In genomic region chr10:88157981-88158465, GRCh38 we compare ENCODE assay signal across 9 cellular contexts.
A peak's percentile ranks its signal among the peaks of the same experiment; 100 is the strongest.
DNase-seq lines count a peak whose midpoint lies in the region; ATAC-seq, FAIRE-seq and TF ChIP-seq lines count a peak whose summit lies in the region.
"Had no signal": no experiment of that assay in that cellular context is flagged by ENCODE, and none has a peak within 500 bp of the region (broad histone marks: within the 10 kb centered on the region; RNA-seq: fewer than 3 reads in every experiment).

No MANE protein-coding gene starts in this region.

- H3K36me3 ChIP-seq in K562 (ENCODE audit: control insufficient read depth, insufficient read depth, low read length) = no peaks in the 10 kb centered on the region
- H3K36me3 ChIP-seq in transverse colon = no peaks in the 10 kb centered on the region

- FAIRE-seq in K562 (lab: Jason Lieb, UNC) = no peak

- H3K27ac Mint-ChIP-seq in stimulated activated memory B cell treated with anti-CD40 and anti-IgM and Interleukin-4, amounts not matched to agents 10 μg/mL and 1 μg/mL and 100 μg/mL, for 72 hours = no peak overlapping the region
- H3K27ac Mint-ChIP-seq: activated T-cell treated with anti-CD3 and anti-CD28 coated beads, Interleukin-2, amount 50 U/mL, for 72 hours had no signal

- TF ChIP-seq CTCF in K562 (IDR thresholded peaks at IDR 0.05 in 2 of 3, conservative IDR thresholded peaks at IDR 0.05 in 1 of 3; ENCODE audit: insufficient read depth in 2 of 3, low read depth in 1 of 3, low read length in 3 of 3) (no peak), transverse colon (IDR thresholded peaks at IDR 0.05) (no peak)

- no peaks in the 10 kb centered on the region for H3K27me3 ChIP-seq in K562 (ENCODE audit: control insufficient read depth in 2 of 2, insufficient read depth in 2 of 2, low read length in 2 of 2)
- H3K27me3 ChIP-seq in transverse colon = no peaks in the 10 kb centered on the region

- H3K27me3 Mint-ChIP-seq in activated T-cell treated with anti-CD3 and anti-CD28 coated beads, Interleukin-2, amount 50 U/mL, for 4 hours (ENCODE audit: low read depth) = no peaks in the 10 kb centered on the region
- H3K27me3 Mint-ChIP-seq in stimulated activated memory B cell treated with anti-CD40 and anti-IgM and Interleukin-4, amounts not matched to agents 10 μg/mL and 1 μg/mL and 100 μg/mL, for 72 hours = no peaks in the 10 kb centered on the region

- H3K9me3 Mint-ChIP-seq in activated T-cell treated with anti-CD3 and anti-CD28 coated beads, Interleukin-2, amount 50 U/mL, for 4 hours = no peaks in the 10 kb centered on the region
- H3K9me3 Mint-ChIP-seq in stimulated activated memory B cell treated with anti-CD40 and anti-IgM and Interleukin-4, amounts not matched to agents 10 μg/mL and 1 μg/mL and 100 μg/mL, for 72 hours = peaks cover 3% of the 10 kb centered on the region

- H3K4me3 ChIP-seq in K562 (no peak overlapping the region), transverse colon (no peak overlapping the region)

- WGBS in K562 (ENCODE audit: insufficient coverage, low coverage, missing lambda C conversion rate) = 0% methylated on average over 1 of the region's 2 CpGs
- 35 to 50% methylated on average over 2 of the region's 2 CpGs for WGBS in transverse colon (ENCODE audit: low coverage in 1 of 2), 2 donors

- TF ChIP-seq EP300 in K562 (IDR thresholded peaks at IDR 0.05; ENCODE audit: low read length) = no peak
- no peak for TF ChIP-seq EP300 in transverse colon (IDR thresholded peaks at IDR 0.05; ENCODE audit: low read depth)

- no peak for ATAC-seq in K562
- no peak for ATAC-seq in activated T-cell treated with anti-CD3 and anti-CD28 coated beads, Interleukin-2, amount 50 U/mL, for 4 hours
- ATAC-seq in stimulated activated memory B cell treated with anti-CD40 and anti-IgM and Interleukin-4, amounts not matched to agents 10 μg/mL and 1 μg/mL and 100 μg/mL, for 72 hours = no peak
- ATAC-seq: activated T-cell treated with anti-CD3 and anti-CD28 coated beads, Interleukin-2, amount 50 U/mL, for 72 hours had no signal

- no TSS peak for BruUV-seq in K562 (replicated peaks; lab: Mats Ljungman, UMichigan)

- H3K4me1 Mint-ChIP-seq in activated T-cell treated with anti-CD3 and anti-CD28 coated beads, Interleukin-2, amount 50 U/mL, for 4 hours (ENCODE audit: low read depth) = peaks cover 8% of the 10 kb centered on the region
- H3K4me1 Mint-ChIP-seq in stimulated activated memory B cell treated with anti-CD40 and anti-IgM and Interleukin-4, amounts not matched to agents 10 μg/mL and 1 μg/mL and 100 μg/mL, for 72 hours = peaks cover 21% of the 10 kb centered on the region

- H3K9me3 ChIP-seq in K562 (replicated peaks; ENCODE audit: control insufficient read depth, insufficient read depth, low read depth, low read length) (no peaks in the 10 kb centered on the region), transverse colon (no peaks in the 10 kb centered on the region)

- POLR2A ChIA-PET in K562 (lab: Yijun Ruan, JAX) = no interaction called here

- no peak for TF ChIP-seq POLR2A in K562 (conservative IDR thresholded peaks at IDR 0.05)
- TF ChIP-seq POLR2A in transverse colon (IDR thresholded peaks at IDR 0.05) = no peak

- in situ Hi-C loops in KBM-7 (cut with MboI; ENCODE audit: low pct_unique_long_range_greater_than_20kb, low sequenced_read_pairs) (no loop called here), K562 (cut with MboI) (no loop called here), transverse colon (cut with MboI; ENCODE audit: low pct_ligation_motif_present in 1 of 4, low pct_unique_long_range_greater_than_20kb in 1 of 4, low sequenced_read_pairs in 3 of 4) (no loop called here)

- no peaks in the 10 kb centered on the region for H3K4me1 ChIP-seq in K562 (replicated peaks in 1 of 2; ENCODE audit: control insufficient read depth in 2 of 2, insufficient read depth in 2 of 2, low read length in 2 of 2)
- H3K4me1 ChIP-seq in transverse colon = peaks cover 0 to 22% (median 12%) of the 10 kb centered on the region in 4 donors

- no peak overlapping the region for H3K27ac ChIP-seq in K562 (ENCODE audit: extremely low read depth, low read depth, low read length)
- H3K27ac ChIP-seq in transverse colon = peak overlapping the region; percentile 61 to 81 (median 75)

- no peak overlapping the region for H3K4me3 Mint-ChIP-seq in activated T-cell treated with anti-CD3 and anti-CD28 coated beads, Interleukin-2, amount 50 U/mL, for 4 hours
- no peak overlapping the region for H3K4me3 Mint-ChIP-seq in stimulated activated memory B cell treated with anti-CD40 and anti-IgM and Interleukin-4, amounts not matched to agents 10 μg/mL and 1 μg/mL and 100 μg/mL, for 72 hours
- H3K4me3 Mint-ChIP-seq: activated T-cell treated with anti-CD3 and anti-CD28 coated beads, Interleukin-2, amount 50 U/mL, for 72 hours had no signal

- CTCF ChIA-PET in K562 (lab: Yijun Ruan, JAX; ENCODE audit: low intra/inter-chr PET ratio) = no interaction called here

- no peaks in the 10 kb centered on the region for H4K20me1 ChIP-seq in K562 (replicated peaks; ENCODE audit: control insufficient read depth, insufficient read depth, low read length)

- no peaks in the 10 kb centered on the region for H3K79me2 ChIP-seq in K562 (ENCODE audit: control insufficient read depth, insufficient read depth, low read length)

- H3K36me3 Mint-ChIP-seq in activated T-cell treated with anti-CD3 and anti-CD28 coated beads, Interleukin-2, amount 50 U/mL, for 4 hours (ENCODE audit: insufficient read depth) = no peaks in the 10 kb centered on the region
- H3K36me3 Mint-ChIP-seq in stimulated activated memory B cell treated with anti-CD40 and anti-IgM and Interleukin-4, amounts not matched to agents 10 μg/mL and 1 μg/mL and 100 μg/mL, for 72 hours = no peaks in the 10 kb centered on the region

- no peak for TF ChIP-seq RAD21 in K562 (CRISPR knock-in tag; conservative IDR thresholded peaks at IDR 0.05 in 1 of 2, IDR thresholded peaks at IDR 0.05 in 1 of 2)

- DNase-seq in KBM-7 (peak; percentile 15), K562 (ENCODE audit: extremely low read depth in 1 of 4, low spot score in 3 of 4) (no peak), kidney glomerular epithelial cell (lab: John Stamatoyannopoulos, UW) (peak; percentile 83), transverse colon (no peak), NCI-H2081 (lab: John Stamatoyannopoulos, UW) (no peak)
- no peak for DNase-seq in activated T-cell treated with anti-CD3 and anti-CD28 coated beads, Interleukin-2, amount 50 U/mL, for 4 hours
- DNase-seq in stimulated activated CD4-positive, alpha-beta T cell treated with anti-CD3 and anti-CD28 coated beads, Interleukin-4, amount 100 ng/mL, for 24 hours = no peak
- DNase-seq: activated T-cell treated with anti-CD3 and anti-CD28 coated beads, Interleukin-2, amount 50 U/mL, for 72 hours had no signal

- H2AFZ ChIP-seq in K562 (ENCODE audit: low read depth, low read length) = no peak overlapping the region

- no peaks in the 10 kb centered on the region for H3K9me1 ChIP-seq in K562 (ENCODE audit: control insufficient read depth, insufficient read depth, low read length)

- no peak overlapping the region for H3K4me2 ChIP-seq in K562 (ENCODE audit: insufficient read depth, low read length)

- no peak overlapping the region for H3K9ac ChIP-seq in K562 (ENCODE audit: insufficient read depth in 1 of 2, low read depth in 2 of 2, low read length in 2 of 2)

- intact Hi-C loops in K562 (cut with micrococcal nuclease) (no loop called here), transverse colon (cut with DNase I; ENCODE audit: low total_unique reads) (no loop called here)

TF ChIP-seq in K562, 482 proteins besides CTCF, POLR2A, EP300 and RAD21:
- TF ChIP-seq COPS2 (conservative IDR thresholded peaks at IDR 0.05) = no peak
- TF ChIP-seq GABPA (tag; conservative IDR thresholded peaks at IDR 0.05; ENCODE audit: low read depth) = 0 out of 2 replicates have a peak, but pooled peaks have one; percentile 18
- TF ChIP-seq IRF9 (tag; IDR thresholded peaks at IDR 0.05) = no peak
TF ChIP-seq in K562: peak in this region for 1.

Comparison
In these comparisons a context has a peak if more than half of its experiments do, and no peak if none do; other contexts are left out.
1. DNase-seq: peak in KBM-7 (single experiment) and kidney glomerular epithelial cell (single experiment); none in K562 (0 of 4), transverse colon (single experiment), activated T-cell treated with anti-CD3 and anti-CD28 coated beads, Interleukin-2, amount 50 U/mL, for 4 hours (single experiment), stimulated activated CD4-positive, alpha-beta T cell treated with anti-CD3 and anti-CD28 coated beads, Interleukin-4, amount 100 ng/mL, for 24 hours (single experiment) and NCI-H2081 (0 of 2).